Comparison of ENCODE assay signal across 1 cellular context in the genomic region with DNA sequence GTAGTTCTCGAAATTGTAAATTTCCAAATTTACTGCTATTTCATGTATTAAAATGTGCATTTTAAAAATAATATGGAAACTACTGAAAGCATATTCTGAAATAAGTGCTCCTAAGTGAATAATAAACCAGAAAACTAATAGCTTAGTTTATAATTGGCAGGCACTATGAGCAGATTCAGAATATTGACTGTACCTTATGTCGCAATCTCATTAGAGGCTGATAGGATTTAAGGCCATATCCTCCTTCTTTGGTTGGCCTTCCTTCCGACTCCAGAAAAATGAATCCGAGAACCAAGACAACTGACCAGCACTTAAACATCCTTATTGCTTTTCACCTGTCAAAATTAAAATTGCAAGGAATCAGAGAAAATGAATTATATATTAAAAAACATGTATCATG.
TF ChIP-seq lines count a peak whose summit lies in the region.

No MANE protein-coding gene starts in this region.

TF ChIP-seq in HepG2, 621 proteins besides CTCF, POLR2A, EP300 and RAD21 (continued from another document):
- TF ChIP-seq, protein P1, sequence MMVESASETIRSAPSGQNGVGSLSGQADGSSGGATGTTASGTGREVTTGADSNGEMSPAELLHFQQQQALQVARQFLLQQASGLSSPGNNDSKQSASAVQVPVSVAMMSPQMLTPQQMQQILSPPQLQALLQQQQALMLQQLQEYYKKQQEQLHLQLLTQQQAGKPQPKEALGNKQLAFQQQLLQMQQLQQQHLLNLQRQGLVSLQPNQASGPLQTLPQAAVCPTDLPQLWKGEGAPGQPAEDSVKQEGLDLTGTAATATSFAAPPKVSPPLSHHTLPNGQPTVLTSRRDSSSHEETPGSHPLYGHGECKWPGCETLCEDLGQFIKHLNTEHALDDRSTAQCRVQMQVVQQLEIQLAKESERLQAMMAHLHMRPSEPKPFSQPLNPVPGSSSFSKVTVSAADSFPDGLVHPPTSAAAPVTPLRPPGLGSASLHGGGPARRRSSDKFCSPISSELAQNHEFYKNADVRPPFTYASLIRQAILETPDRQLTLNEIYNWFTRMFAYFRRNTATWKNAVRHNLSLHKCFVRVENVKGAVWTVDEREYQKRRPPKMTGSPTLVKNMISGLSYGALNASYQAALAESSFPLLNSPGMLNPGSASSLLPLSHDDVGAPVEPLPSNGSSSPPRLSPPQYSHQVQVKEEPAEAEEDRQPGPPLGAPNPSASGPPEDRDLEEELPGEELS (CRISPR knock-in tag; IDR thresholded peaks at IDR 0.05) = no peak
- TF ChIP-seq PAX8 (CRISPR knock-in tag; IDR thresholded peaks at IDR 0.05; ENCODE audit: borderline replicate concordance) = no peak
